ENCODE assay signal across 8 cellular contexts in genomic region chr20:23206995-23207394, GRCh38.
"Had no signal": no experiment of that assay in that cellular context is flagged by ENCODE, and none has a peak within 500 bp of the region (broad histone marks: within the 10 kb centered on the region; RNA-seq: fewer than 3 reads in every experiment).

No MANE protein-coding gene starts in this region.

- H3K9ac ChIP-seq: GM23248 had no signal

- DNase-seq: GM23248, GOT3, H7, HFFc6 had no signal

- FAIRE-seq: HTR-8/SVneo had no signal

- H3K4me3 ChIP-seq: GM23248, HAP-1 had no signal

- H3K36me3 ChIP-seq: HAP-1 had no signal

- H3K9me3 ChIP-seq: HAP-1 had no signal

- H2AFZ ChIP-seq: GM23248 had no signal

- H3K4me1 ChIP-seq: HAP-1 had no signal

- ATAC-seq: HCT116, HepG2 had no signal

- H3K27ac ChIP-seq: GM23248 had no signal
